Comparison of ENCODE assay signal across 11 cellular contexts in the genomic region with DNA sequence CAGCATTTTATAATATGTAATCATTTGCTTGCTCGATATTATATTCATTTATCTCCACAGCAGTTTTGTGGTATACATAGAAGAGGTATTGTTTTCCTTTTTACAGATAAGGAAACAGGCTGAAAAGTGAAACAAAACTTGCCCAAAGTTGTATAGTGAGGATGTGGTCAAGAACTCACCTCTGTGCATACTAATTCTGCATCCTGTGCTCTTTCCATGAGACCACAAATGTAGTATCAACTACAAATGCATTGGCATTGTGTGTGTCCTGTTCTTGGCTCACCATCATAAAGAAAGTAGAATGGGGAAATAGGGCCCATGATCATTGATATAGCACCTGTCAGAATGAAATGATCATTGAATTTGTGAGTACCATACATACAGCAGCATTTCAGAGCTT.
DNase-seq lines count a peak whose midpoint lies in the region; ATAC-seq and TF ChIP-seq lines count a peak whose summit lies in the region.
"Had no signal": no experiment of that assay in that cellular context is flagged by ENCODE, and none has a peak within 500 bp of the region (broad histone marks: within the 10 kb centered on the region; RNA-seq: fewer than 3 reads in every experiment).

No MANE protein-coding gene starts in this region.

- H3K36me3 Mint-ChIP-seq in naive thymus-derived CD4-positive, alpha-beta T cell = peaks cover 0 to 48% (median 4%) of the 10 kb centered on the region in 5 donors

- peaks cover 4 to 28% (median 9%) of the 10 kb centered on the region in 11 donors for H3K9me3 Mint-ChIP-seq in naive thymus-derived CD4-positive, alpha-beta T cell

- peaks cover 0 to 18% (median 0%) of the 10 kb centered on the region in 3 experiments for H3K9me3 ChIP-seq in naive thymus-derived CD4-positive, alpha-beta T cell (ENCODE audit: control insufficient read depth in 2 of 3, low read length in 3 of 3)
- H3K9me3 ChIP-seq: neutrophil had no signal

- no peaks in the 10 kb centered on the region for H3K27me3 Mint-ChIP-seq in naive thymus-derived CD4-positive, alpha-beta T cell

- peak overlapping the region; percentile 0 to 90 (median 64) for H3K27ac Mint-ChIP-seq in naive thymus-derived CD4-positive, alpha-beta T cell

- no peak for TF ChIP-seq CTCF in RWPE1 (conservative IDR thresholded peaks at IDR 0.05; ENCODE audit: low read depth)

- DNase-seq in activated CD4-positive, CD25-positive, alpha-beta regulatory T cell (lab: John Stamatoyannopoulos, UW) = no peak
- DNase-seq in naive thymus-derived CD4-positive, alpha-beta T cell = peak in 6 of 9 donors; percentile 16 to 47 (median 34)
- no peak for DNase-seq in GM03348 (ENCODE audit: low spot score)
- no peak for DNase-seq in RWPE1 (ENCODE audit: low spot score)
- DNase-seq in NCI-H1694 treated with DMSO at 0.1 percent for 48 hours (lab: John Stamatoyannopoulos, UW) = no peak
- DNase-seq: KBM-7 had no signal

- no peaks in the 10 kb centered on the region for H3K27me3 ChIP-seq in naive thymus-derived CD4-positive, alpha-beta T cell (ENCODE audit: control insufficient read depth in 2 of 2, insufficient read depth in 2 of 2, low read length in 2 of 2)
- H3K27me3 ChIP-seq: neutrophil had no signal

- intact Hi-C loops in naive thymus-derived CD4-positive, alpha-beta T cell (cut with micrococcal nuclease) = loop anchor here (1.0 to 5.0 kb wide), 7 partner anchors 21 to 1432 kb away; partner anchors contain the start of genes CD96 (in 1 of the 2) and NECTIN3 (in 1 of the 2)

- peaks cover 11 to 47% (median 35%) of the 10 kb centered on the region in 7 donors for H3K4me1 Mint-ChIP-seq in naive thymus-derived CD4-positive, alpha-beta T cell

- peak overlapping the region; percentile 4 for H3K27ac ChIP-seq in naive thymus-derived CD4-positive, alpha-beta T cell (ENCODE audit: low read depth, low read length)
- no peak overlapping the region for H3K27ac ChIP-seq in RWPE1
- H3K27ac ChIP-seq: 22Rv1, neutrophil had no signal

- no peaks in the 10 kb centered on the region for H3K36me3 ChIP-seq in naive thymus-derived CD4-positive, alpha-beta T cell (ENCODE audit: control insufficient read depth in 2 of 3, insufficient read depth in 3 of 3, low read length in 3 of 3)
- H3K36me3 ChIP-seq: neutrophil had no signal

- ATAC-seq in activated CD4-positive, CD25-positive, alpha-beta regulatory T cell treated with anti-CD3 and anti-CD28 coated beads, Interleukin-2, amount 50 U/mL, for 24 hours = peak; percentile 80 to 92
- ATAC-seq in GM21717 (IDR thresholded peaks at IDR 0.05; ENCODE audit: unreplicated experiment) (peak; percentile 100), HG03378 (IDR thresholded peaks at IDR 0.05; ENCODE audit: unreplicated experiment) (peak; percentile 99)
- ATAC-seq in naive thymus-derived CD4-positive, alpha-beta T cell = peak; percentile 75

- POLR2A ChIA-PET in naive thymus-derived CD4-positive, alpha-beta T cell (lab: Charles Lee) = no interaction called here
- POLR2A ChIA-PET in RWPE1 (lab: Yijun Ruan, JAX; ENCODE audit: low non-redundant PET) = no interaction called here

- H3K4me1 ChIP-seq in naive thymus-derived CD4-positive, alpha-beta T cell (ENCODE audit: control insufficient read depth in 2 of 2, insufficient read depth in 2 of 2, low read length in 2 of 2) = peaks cover 6 to 15% of the 10 kb centered on the region in 2 donors

- H3K4me3 ChIP-seq in naive thymus-derived CD4-positive, alpha-beta T cell (ENCODE audit: low read length) = no peak overlapping the region

- H3K4me3 Mint-ChIP-seq in naive thymus-derived CD4-positive, alpha-beta T cell = peak overlapping the region in 8 of 10 donors; percentile 0 to 76 (median 54)

- CTCF ChIA-PET in naive thymus-derived CD4-positive, alpha-beta T cell (lab: Charles Lee) = no interaction called here
- CTCF ChIA-PET in RWPE1 (lab: Yijun Ruan, JAX) = no interaction called here

Comparison
In these comparisons a context has a peak if more than half of its experiments do, and no peak if none do; other contexts are left out.
1. DNase-seq: peak in naive thymus-derived CD4-positive, alpha-beta T cell (6 of 9); none in activated CD4-positive, CD25-positive, alpha-beta regulatory T cell (0 of 4), GM03348 (single experiment), RWPE1 (single experiment) and NCI-H1694 treated with DMSO at 0.1 percent for 48 hours (single experiment).
2. Peak in every context shown above with its lines, with median percentiles within 50 percentile points of each other: ATAC-seq.